19 cellular contexts compared by ENCODE assay signal in the genomic region with DNA sequence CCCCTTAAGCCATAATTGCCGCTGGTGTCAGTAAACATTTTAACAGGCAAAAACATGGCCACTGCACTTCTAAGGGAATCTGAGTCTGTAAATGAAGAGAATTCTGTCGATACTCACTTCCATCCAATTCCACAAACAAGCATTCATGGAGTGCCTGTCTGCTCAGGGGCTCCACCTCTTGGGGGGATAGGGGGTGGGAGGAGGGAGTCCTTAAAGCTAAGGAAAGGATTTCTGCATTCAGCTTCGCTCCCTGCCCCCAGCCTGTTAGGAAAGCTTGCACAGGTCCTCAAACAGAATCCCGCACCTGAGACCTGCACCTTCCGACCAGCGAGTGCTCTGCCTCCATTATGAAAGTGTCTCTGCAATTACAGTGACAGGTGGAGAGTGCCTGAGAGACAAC.
DNase-seq lines count a peak whose midpoint lies in the region; ATAC-seq, FAIRE-seq and TF ChIP-seq lines count a peak whose summit lies in the region.
"Had no signal": no experiment of that assay in that cellular context is flagged by ENCODE, and none has a peak within 500 bp of the region (broad histone marks: within the 10 kb centered on the region; RNA-seq: fewer than 3 reads in every experiment).

No MANE protein-coding gene starts in this region.

- H3K27me3 ChIP-seq in H1 (replicated peaks in 1 of 4; ENCODE audit: control insufficient read depth in 3 of 4, extremely low read depth in 1 of 4, insufficient read depth in 3 of 4, low read length in 3 of 4): no peaks in the 10 kb centered on the region
- H3K27me3 ChIP-seq in ascending aorta: no peaks in the 10 kb centered on the region

- no peak overlapping the region for H3K4ac ChIP-seq in H1 (replicated peaks; ENCODE audit: insufficient read length, low read depth, low read length)

- H3K79me1 ChIP-seq in H1 (ENCODE audit: low read depth, low read length): no peaks in the 10 kb centered on the region

- no peak overlapping the region for H2BK5ac ChIP-seq in H1 (ENCODE audit: low read depth, low read length)

- ATAC-seq in HG03571 (IDR thresholded peaks at IDR 0.05; ENCODE audit: unreplicated experiment): no peak
- ATAC-seq: SK-N-SH treated with all-trans-retinoic acid at 6 μM for 48 hours had no signal

- no peak overlapping the region for H2BK15ac ChIP-seq in H1 (ENCODE audit: low read length)

- DNase-seq in NCI-H345 (lab: John Stamatoyannopoulos, UW): peak; percentile 43
- DNase-seq in NCI-H345 treated with DMSO at 0.1 percent for 48 hours (lab: John Stamatoyannopoulos, UW; ENCODE audit: unreplicated experiment): no peak
- DNase-seq in NCI-H2171 treated with DMSO at 0.1 percent for 48 hours (lab: John Stamatoyannopoulos, UW): peak; percentile 79
- no peak for DNase-seq in H1 (ENCODE audit: low read depth in 1 of 2, low spot score in 2 of 2)
- no peak for DNase-seq in stimulated activated CD4-positive, alpha-beta T cell treated with anti-CD3 and anti-CD28 coated beads, Interleukin-15, amount 100 ng/mL, for 24 hours
- DNase-seq in ascending aorta (ENCODE audit: low spot score in 2 of 2): no peak
- DNase-seq: AML-193, Caco-2, DMS79 treated with DMSO at 0.1 percent for 48 hours, NCI-H1092, NCI-H2081 treated with DMSO at 0.1 percent for 48 hours, NCI-H82, SHP77 had no signal

- H3K27ac ChIP-seq in H1 (ENCODE audit: low read depth, low read length): no peak overlapping the region
- H3K27ac ChIP-seq in ascending aorta: no peak overlapping the region

- peak overlapping the region; percentile 87; the same call in 1 of the 2 replicates for H2AFZ ChIP-seq in H1 (ENCODE audit: low read length)

- H4K20me1 ChIP-seq in H1 (replicated peaks in 1 of 2; ENCODE audit: control insufficient read depth in 1 of 2, insufficient read depth in 2 of 2, low read length in 2 of 2): no peaks in the 10 kb centered on the region

- peak overlapping the region in 1 of 2 experiments; percentile 21; a peak in 1 of 4 replicates for H3K4me2 ChIP-seq in H1 (ENCODE audit: insufficient read depth in 1 of 2, low read depth in 2 of 2, low read length in 2 of 2)

- H3K4me3 ChIP-seq in H1 (ENCODE audit: extremely low read depth in 1 of 4, insufficient read depth in 2 of 4, low read depth in 3 of 4, low read length in 4 of 4) (no peak overlapping the region), ascending aorta (no peak overlapping the region)

- no peak overlapping the region; the same call in 1 of the 2 replicates for H2BK12ac ChIP-seq in H1 (ENCODE audit: low read depth, low read length)

- H3K18ac ChIP-seq in H1 (ENCODE audit: extremely low read depth, low read length): no peak overlapping the region

- no peak for TF ChIP-seq EP300 in H1 (IDR thresholded peaks at IDR 0.05; ENCODE audit: borderline replicate concordance in 1 of 2, low read depth in 2 of 2, low read length in 2 of 2)

- H3K23me2 ChIP-seq in H1 (ENCODE audit: low read depth, low read length): no peaks in the 10 kb centered on the region

- H3K56ac ChIP-seq in H1 (replicated peaks; ENCODE audit: insufficient read length, low read depth, low read length): no peak overlapping the region

- H3K4me1 ChIP-seq in H1 (replicated peaks in 1 of 4; ENCODE audit: control insufficient read depth in 3 of 4, insufficient read depth in 4 of 4, low read length in 3 of 4) (peaks cover 0 to 8% (median 2%) of the 10 kb centered on the region in 4 experiments; a peak in 3 of 7 replicates), ascending aorta (no peaks in the 10 kb centered on the region)
- H3K4me1 ChIP-seq: Caco-2 had no signal

- H3K9me3 ChIP-seq in H1 (ENCODE audit: insufficient read depth in 2 of 2, low read depth in 1 of 2, low read length in 1 of 2) (0 out of 4 replicates have a peak, but pooled peaks cover 0 to 3% of the 10 kb centered on the region in 2 experiments), ascending aorta (no peaks in the 10 kb centered on the region)
- H3K9me3 ChIP-seq: Caco-2 had no signal

- POLR2A ChIA-PET in H1 (lab: Charles Lee; ENCODE audit: partially characterized antibody): no interaction called here

- no peak overlapping the region for H2AK5ac ChIP-seq in H1 (ENCODE audit: low read depth, low read length)

- intact Hi-C loops in ascending aorta (cut with DNase I): no loop called here

- H3K23ac ChIP-seq in H1 (ENCODE audit: insufficient read length): no peak overlapping the region

- peak in 2 of 3 experiments; percentile 24 to 34; a peak in 2 of 4 replicates for TF ChIP-seq CTCF in H1 (IDR thresholded peaks at IDR 0.05; ENCODE audit: control extremely low read depth in 1 of 3, insufficient read depth in 1 of 3, low read depth in 1 of 3, low read length in 3 of 3)
- TF ChIP-seq CTCF in ascending aorta (IDR thresholded peaks at IDR 0.05): no peak

- no peak overlapping the region for H2BK120ac ChIP-seq in H1 (replicated peaks; ENCODE audit: low read depth, low read length)

- H2BK20ac ChIP-seq in H1 (ENCODE audit: low read length): no peak overlapping the region

- 83% methylated on average over 6 of the region's 6 CpGs; no CpG with 5 or more reads in 1 of the 2 experiments for WGBS in H1 (ENCODE audit: extremely low coverage in 1 of 2, insufficient coverage in 1 of 2, insufficient read length in 1 of 2, insufficient replicate concordance in 2 of 2, low coverage in 1 of 2, low lambda C conversion rate in 2 of 2, missing lambda C conversion rate in 1 of 2), 2 experiments

- no peak for TF ChIP-seq POLR2A in H1 (IDR thresholded peaks at IDR 0.05; ENCODE audit: control extremely low read depth in 1 of 2, low read depth in 2 of 2, low read length in 2 of 2)

- H4K5ac ChIP-seq in H1 (ENCODE audit: insufficient read length, low read depth, low read length): no peak overlapping the region

- FAIRE-seq in H1 (lab: Jason Lieb, UNC): no peak
- FAIRE-seq: G401.6, GM12891, HTR-8/SVneo, RCC 7860 had no signal

- CTCF ChIA-PET in H1 (lab: Charles Lee; ENCODE audit: partially characterized antibody): interaction anchor here (1.0 kb wide), 2 partner anchors 10 to 170 kb away, joined by 3 to 4 read pairs; no protein-coding TSS in a partner anchor

- H4K8ac ChIP-seq in H1 (ENCODE audit: extremely low read depth, insufficient read depth, low read length): no peak overlapping the region

- H4K91ac ChIP-seq in H1 (replicated peaks; ENCODE audit: insufficient read length, low read length): no peak overlapping the region

- no peaks in the 10 kb centered on the region for H3K79me2 ChIP-seq in H1 (ENCODE audit: control insufficient read depth in 1 of 2, insufficient read depth in 2 of 2, low read length in 2 of 2)

- no peak overlapping the region for H3K9ac ChIP-seq in H1 (replicated peaks in 1 of 4; ENCODE audit: extremely low read depth in 1 of 4, low read depth in 3 of 4, low read length in 3 of 4)

- peak; percentile 26 to 29; a peak in 3 of 4 replicates for TF ChIP-seq RAD21 in H1 (IDR thresholded peaks at IDR 0.05 in 1 of 2, conservative IDR thresholded peaks at IDR 0.05 in 1 of 2; ENCODE audit: low read depth in 2 of 2, low read length in 2 of 2)

- H3K36me3 ChIP-seq in H1 (ENCODE audit: control insufficient read depth in 2 of 4, insufficient read depth in 4 of 4, low read length in 3 of 4) (no peaks in the 10 kb centered on the region), ascending aorta (no peaks in the 10 kb centered on the region)

- H3K14ac ChIP-seq in H1 (ENCODE audit: insufficient read length): no peak overlapping the region

TF ChIP-seq in H1, 55 proteins besides CTCF, POLR2A, EP300 and RAD21:
- TF ChIP-seq SIN3A (conservative IDR thresholded peaks at IDR 0.05 in 1 of 2, IDR thresholded peaks at IDR 0.05 in 1 of 2; ENCODE audit: low read depth in 1 of 2, low read length in 2 of 2) (no peak), ZNF274 (IDR thresholded peaks at IDR 0.05; ENCODE audit: borderline replicate concordance, extremely low read depth, low read length) (no peak), SAP30 (IDR thresholded peaks at IDR 0.05; ENCODE audit: insufficient read depth, insufficient replicate concordance, low read length) (no peak), TBP (IDR thresholded peaks at IDR 0.05; ENCODE audit: low read depth, low read length) (no peak)
- TF ChIP-seq, protein P1, sequence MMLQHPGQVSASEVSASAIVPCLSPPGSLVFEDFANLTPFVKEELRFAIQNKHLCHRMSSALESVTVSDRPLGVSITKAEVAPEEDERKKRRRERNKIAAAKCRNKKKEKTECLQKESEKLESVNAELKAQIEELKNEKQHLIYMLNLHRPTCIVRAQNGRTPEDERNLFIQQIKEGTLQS (IDR thresholded peaks at IDR 0.05; ENCODE audit: insufficient read depth, low read depth, low read length): no peak

Comparison
In these comparisons a context has a peak if more than half of its experiments do, and no peak if none do; other contexts are left out.
1. DNase-seq: peak in NCI-H345 (single experiment) and NCI-H2171 treated with DMSO at 0.1 percent for 48 hours (single experiment); none in NCI-H345 treated with DMSO at 0.1 percent for 48 hours (single experiment), H1 (0 of 2), stimulated activated CD4-positive, alpha-beta T cell treated with anti-CD3 and anti-CD28 coated beads, Interleukin-15, amount 100 ng/mL, for 24 hours (single experiment) and ascending aorta (0 of 2).
2. CTCF ChIP-seq: peak in H1 (2 of 3); none in ascending aorta (0 of 3).